ENCODE assay signal across 8 cellular contexts in the genomic region with DNA sequence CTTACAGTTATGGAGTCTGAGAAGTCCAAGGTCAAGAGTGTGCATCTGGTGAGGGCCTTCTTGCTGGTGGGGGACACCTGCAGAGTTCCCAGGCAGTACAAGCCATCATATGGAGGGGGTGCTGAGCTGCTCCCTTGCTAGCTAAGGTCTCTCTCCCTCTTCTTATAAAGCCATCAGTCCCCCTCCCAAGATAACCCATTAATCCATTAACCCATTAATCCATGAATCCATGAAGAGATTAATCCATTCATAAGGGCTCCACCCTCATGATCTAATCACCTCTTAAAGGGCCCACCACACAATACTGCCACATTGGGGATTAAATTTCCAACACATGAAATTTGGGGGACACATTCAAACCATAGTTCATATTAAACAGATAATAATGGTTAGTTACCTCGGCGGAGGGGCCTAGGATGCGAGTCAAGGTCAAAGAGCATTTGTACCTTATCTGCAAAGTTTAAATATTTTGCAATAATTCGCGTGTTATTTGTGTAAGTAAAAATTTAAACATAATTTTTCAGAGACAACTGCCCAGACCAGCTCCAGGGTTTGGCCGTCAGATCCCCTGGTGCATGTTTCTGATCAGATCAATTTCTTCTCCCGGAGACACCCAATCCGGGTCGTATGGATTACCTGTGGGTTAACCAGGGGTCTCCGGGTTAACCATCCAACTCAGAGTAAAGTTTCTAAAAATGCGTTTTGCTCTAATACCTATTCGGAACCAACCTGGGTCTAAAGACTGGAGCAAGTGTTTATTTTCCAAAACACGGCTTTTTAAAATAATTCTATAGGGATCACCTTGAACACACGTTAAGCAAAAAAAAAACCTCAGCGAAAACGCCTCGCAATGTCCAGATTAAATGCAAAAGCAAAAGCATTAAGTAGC.
DNase-seq lines count a peak whose midpoint lies in the region; ATAC-seq and TF ChIP-seq lines count a peak whose summit lies in the region.

No MANE protein-coding gene starts in this region.

- peaks cover 6% of the 10 kb centered on the region for H3K4me1 ChIP-seq in ACC112 (ENCODE audit: control insufficient read depth, insufficient read depth, low read length, unreplicated experiment)
- H3K4me1 ChIP-seq in RWPE2 (ENCODE audit: insufficient read depth, poor library complexity, severe bottlenecking): no peaks in the 10 kb centered on the region
- peaks cover 20 to 23% of the 10 kb centered on the region in 2 experiments for H3K4me1 ChIP-seq in neutrophil (ENCODE audit: control insufficient read depth in 1 of 2, insufficient read depth in 1 of 2, low read depth in 1 of 2, low read length in 1 of 2)

- DNase-seq in RWPE2 (ENCODE audit: low spot score) (no peak), epithelial cell of prostate (ENCODE audit: low read depth, low spot score) (no peak), D341Med (ENCODE audit: low spot score) (no peak), NCI-H2029 (lab: John Stamatoyannopoulos, UW) (no peak)

- peaks cover 10% of the 10 kb centered on the region for H3K79me2 ChIP-seq in ACC112 (ENCODE audit: control insufficient read depth, insufficient read depth, low read length, unreplicated experiment)

- ATAC-seq in GM18519 (IDR thresholded peaks at IDR 0.05; ENCODE audit: low FRiP score, unreplicated experiment): peak; percentile 5
- no peak for ATAC-seq in RWPE2 (ENCODE audit: low read depth)
- no peak for ATAC-seq in GM21515 (IDR thresholded peaks at IDR 0.05; ENCODE audit: unreplicated experiment)

- H3K36me3 ChIP-seq in ACC112 (ENCODE audit: insufficient read depth, low read length) (no peaks in the 10 kb centered on the region), RWPE2 (ENCODE audit: low read depth) (no peaks in the 10 kb centered on the region; the same call in none of the 2 replicates), neutrophil (no peaks in the 10 kb centered on the region)

- TF ChIP-seq CTCF in RWPE2 (IDR thresholded peaks at IDR 0.05; ENCODE audit: poor library complexity, severe bottlenecking) (no peak), neutrophil (IDR thresholded peaks at IDR 0.05) (no peak)

- H3K27me3 ChIP-seq in ACC112 (ENCODE audit: insufficient read depth, low read length) (no peaks in the 10 kb centered on the region), RWPE2 (ENCODE audit: insufficient read depth, poor library complexity, severe bottlenecking) (no peaks in the 10 kb centered on the region), neutrophil (no peaks in the 10 kb centered on the region)

- peak overlapping the region; percentile 99 for H2AFZ ChIP-seq in ACC112 (ENCODE audit: low read length, unreplicated experiment)

- H3K27ac ChIP-seq in ACC112 (ENCODE audit: low read depth, low read length): no peak overlapping the region
- H3K27ac ChIP-seq in RWPE2 (ENCODE audit: poor library complexity, severe bottlenecking): peak overlapping the region; percentile 8
- peak overlapping the region; percentile 95 for H3K27ac ChIP-seq in epithelial cell of prostate
- H3K27ac ChIP-seq in neutrophil: peak overlapping the region; percentile 77

- H3K4me3 ChIP-seq in ACC112 (ENCODE audit: low read depth, low read length): peak overlapping the region; percentile 97
- H3K4me3 ChIP-seq in RWPE2 (ENCODE audit: severe bottlenecking): peak overlapping the region; percentile 80
- peak overlapping the region; percentile 74 to 89 for H3K4me3 ChIP-seq in neutrophil (ENCODE audit: low read depth in 1 of 2, low read length in 1 of 2)

- H3K9me3 ChIP-seq in RWPE2 (ENCODE audit: severe bottlenecking) (no peaks in the 10 kb centered on the region), neutrophil (no peaks in the 10 kb centered on the region)
